ENCODE assay signal across 8 cellular contexts in genomic region chr3:181267312-181267711, GRCh38.
"Had no signal": no experiment of that assay in that cellular context is flagged by ENCODE, and none has a peak within 500 bp of the region (broad histone marks: within the 10 kb centered on the region; RNA-seq: fewer than 3 reads in every experiment).

No MANE protein-coding gene starts in this region.

- H3K27ac ChIP-seq: HL-60 had no signal

- H3K27ac Mint-ChIP-seq: GM23338, H9, HFFc6, IgD-negative memory B cell had no signal

- H3K4me3 Mint-ChIP-seq: GM23338, H9, HFFc6, IgD-negative memory B cell had no signal

- H3K9me3 Mint-ChIP-seq: GM23338, H9, IgD-negative memory B cell had no signal

- H3K36me3 Mint-ChIP-seq: IgD-negative memory B cell had no signal

- H3K4me3 ChIP-seq: GM23338 had no signal

- ATAC-seq: GM23338, HepG2 had no signal

- H3K4me1 Mint-ChIP-seq: GM23338, H9 had no signal

- H3K27me3 Mint-ChIP-seq: IgD-negative memory B cell had no signal

- DNase-seq: H9, HCEC 1CT, HFFc6, KBM-7 had no signal
